Comparison of ENCODE assay signal across 12 cellular contexts in genomic region chr11:89405629-89406028, GRCh38.
A peak's percentile ranks its signal among the peaks of the same experiment; 100 is the strongest.
DNase-seq lines count a peak whose midpoint lies in the region; ATAC-seq, FAIRE-seq and TF ChIP-seq lines count a peak whose summit lies in the region.
"Had no signal": no experiment of that assay in that cellular context is flagged by ENCODE, and none has a peak within 500 bp of the region (broad histone marks: within the 10 kb centered on the region; RNA-seq: fewer than 3 reads in every experiment).

No MANE protein-coding gene starts in this region.

- no peaks in the 10 kb centered on the region for H3K9me3 ChIP-seq in kidney (ENCODE audit: control insufficient read depth in 1 of 2, low read length in 2 of 2)
- H3K9me3 ChIP-seq: testis had no signal

- H3K27ac ChIP-seq in C4-2B (no peak overlapping the region), kidney (ENCODE audit: low read depth in 2 of 2, low read length in 2 of 2) (no peak overlapping the region)
- H3K27ac ChIP-seq: testis had no signal

- DNase-seq in KBM-7 = peak; percentile 9
- peak; percentile 14 for DNase-seq in iPS-NIHi7 (ENCODE audit: extremely low spot score)
- no peak for DNase-seq in kidney
- DNase-seq in NCI-H1436 treated with DMSO at 0.1 percent for 48 hours (lab: John Stamatoyannopoulos, UW) = no peak
- DNase-seq: activated T-cell treated with anti-CD3 and anti-CD28 coated beads, Interleukin-2, amount 50 U/mL, for 24 hours; CD8-positive, alpha-beta memory T cell; cortex of kidney; testis had no signal

- no peak overlapping the region for H3K9ac ChIP-seq in kidney (ENCODE audit: low read length in 2 of 2)

- in situ Hi-C loops in KBM-7 (cut with MboI; ENCODE audit: low pct_unique_long_range_greater_than_20kb, low sequenced_read_pairs) = no loop called here

- no peak for FAIRE-seq in kidney (lab: Jason Lieb, UNC)

- no peaks in the 10 kb centered on the region for H3K36me3 ChIP-seq in kidney (ENCODE audit: control insufficient read depth in 1 of 2, insufficient read depth in 2 of 2, low read length in 2 of 2)

- ATAC-seq in SK-N-SH treated with all-trans-retinoic acid at 6 μM for 48 hours (peak; percentile 83), HG02981 (IDR thresholded peaks at IDR 0.05; ENCODE audit: unreplicated experiment) (no peak), HG03196 (IDR thresholded peaks at IDR 0.05; ENCODE audit: unreplicated experiment) (no peak)

- no peak overlapping the region for H3K4me3 ChIP-seq in kidney (ENCODE audit: low read length in 2 of 2)
- H3K4me3 ChIP-seq: testis had no signal

- TF ChIP-seq CTCF in C4-2B (conservative IDR thresholded peaks at IDR 0.05) (peak; percentile 56), kidney (IDR thresholded peaks at IDR 0.05; ENCODE audit: borderline replicate concordance, extremely low read depth, insufficient read depth) (no peak)

- no peaks in the 10 kb centered on the region for H3K4me1 ChIP-seq in kidney (ENCODE audit: control insufficient read depth in 1 of 2, insufficient read depth in 1 of 2, low read depth in 1 of 2, low read length in 2 of 2)
- H3K4me1 ChIP-seq: testis had no signal

- intact Hi-C loops in kidney (cut with DNase I) = no loop called here

TF ChIP-seq in SK-N-SH treated with all-trans-retinoic acid at 6 μM for 48 hours, 23 proteins besides CTCF, POLR2A, EP300 and RAD21:
- TF ChIP-seq TCF4 (CRISPR knock-in tag; IDR thresholded peaks at IDR 0.05; ENCODE audit: borderline replicate concordance) = no peak
- TF ChIP-seq TOX (CRISPR knock-in tag; IDR thresholded peaks at IDR 0.05; ENCODE audit: borderline replicate concordance) = no peak
- no peak for TF ChIP-seq ZNF8 (CRISPR knock-in tag; IDR thresholded peaks at IDR 0.05)
- TF ChIP-seq RARB (CRISPR knock-in tag; IDR thresholded peaks at IDR 0.05) = no peak
- TF ChIP-seq ARNTL (CRISPR knock-in tag; IDR thresholded peaks at IDR 0.05; ENCODE audit: borderline replicate concordance, low read depth) = no peak
- TF ChIP-seq ZC3H10 (CRISPR knock-in tag; IDR thresholded peaks at IDR 0.05) = no peak
- TF ChIP-seq SNAI2 (CRISPR knock-in tag; IDR thresholded peaks at IDR 0.05) = no peak
- no peak for TF ChIP-seq GLIS3 (CRISPR knock-in tag; IDR thresholded peaks at IDR 0.05)
- no peak for TF ChIP-seq ZFP30 (CRISPR knock-in tag; IDR thresholded peaks at IDR 0.05)
- no peak for TF ChIP-seq ZFP3 (CRISPR knock-in tag; IDR thresholded peaks at IDR 0.05)
- TF ChIP-seq ESRRG (CRISPR knock-in tag; IDR thresholded peaks at IDR 0.05) = no peak
- no peak for TF ChIP-seq CSDC2 (CRISPR knock-in tag; IDR thresholded peaks at IDR 0.05)
- TF ChIP-seq BACH2 (CRISPR knock-in tag; IDR thresholded peaks at IDR 0.05; ENCODE audit: borderline replicate concordance) = no peak
- TF ChIP-seq PPARA (CRISPR knock-in tag; IDR thresholded peaks at IDR 0.05; ENCODE audit: borderline replicate concordance) = no peak
- TF ChIP-seq CREB5 (CRISPR knock-in tag; IDR thresholded peaks at IDR 0.05; ENCODE audit: low read depth) = no peak
- no peak for TF ChIP-seq ZNF565 (CRISPR knock-in tag; conservative IDR thresholded peaks at IDR 0.05; ENCODE audit: low read depth)
- no peak for TF ChIP-seq ISL1 (CRISPR knock-in tag; IDR thresholded peaks at IDR 0.05)
- TF ChIP-seq TSHZ2 (CRISPR knock-in tag; IDR thresholded peaks at IDR 0.05) = no peak
- no peak for TF ChIP-seq PATZ1 (CRISPR knock-in tag; IDR thresholded peaks at IDR 0.05; ENCODE audit: borderline replicate concordance)
- no peak for TF ChIP-seq CSRNP3 (CRISPR knock-in tag; IDR thresholded peaks at IDR 0.05)

Comparison
In these comparisons a context has a peak if more than half of its experiments do, and no peak if none do; other contexts are left out.
1. DNase-seq: peak in KBM-7 (single experiment) and iPS-NIHi7 (single experiment); none in kidney (single experiment) and NCI-H1436 treated with DMSO at 0.1 percent for 48 hours (single experiment).